14 cellular contexts compared by ENCODE assay signal in the genomic region with DNA sequence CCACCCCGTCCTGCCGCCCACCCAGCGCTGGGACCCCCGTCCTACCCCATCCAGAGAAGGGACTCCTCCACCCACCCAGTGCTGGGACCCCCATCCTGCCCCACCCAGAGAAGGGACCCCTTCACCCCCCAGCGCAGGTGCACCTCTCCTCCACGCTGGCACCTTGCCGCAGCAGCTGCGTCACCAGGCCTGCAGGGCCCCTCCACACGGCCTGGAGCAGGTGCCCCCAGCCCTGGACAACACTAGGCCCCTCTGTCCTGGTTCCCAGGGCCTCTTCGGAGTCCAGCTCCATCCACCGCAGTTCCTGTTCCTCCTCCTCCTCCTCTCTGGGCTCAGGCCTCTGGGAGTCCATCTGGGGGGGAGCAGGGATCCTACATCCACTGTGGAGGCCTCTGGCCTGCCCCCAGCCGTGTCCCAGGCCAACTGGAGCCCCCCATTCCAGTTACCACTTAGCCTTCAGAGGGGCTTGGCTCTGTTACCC. TPM values are rescaled to one million over a fixed set of nuclear protein-coding genes. Genes with fewer than 3 reads are reported as not detected.
DNase-seq lines count a peak whose midpoint lies in the region; ATAC-seq and TF ChIP-seq lines count a peak whose summit lies in the region.
"Had no signal": no experiment of that assay in that cellular context is flagged by ENCODE, and none has a peak within 500 bp of the region (broad histone marks: within the 10 kb centered on the region; RNA-seq: fewer than 3 reads in every experiment).

No MANE protein-coding gene starts in this region.

- peak overlapping the region in 1 of 2 donors; percentile 4 for H3K27ac ChIP-seq in right atrium auricular region
- H3K27ac ChIP-seq in coronary artery: peak overlapping the region in 1 of 2 donors; percentile 48
- peak overlapping the region; percentile 29 for H3K27ac ChIP-seq in mesodermal cell (ENCODE audit: low read depth, low read length, severe bottlenecking)
- H3K27ac ChIP-seq in upper lobe of left lung: peak overlapping the region; percentile 60 to 84 (median 79)
- H3K27ac ChIP-seq: cardiac muscle cell had no signal

- no peak for TF ChIP-seq POLR2A in upper lobe of left lung (IDR thresholded peaks at IDR 0.05)

- H3K4me3 ChIP-seq in right atrium auricular region: peak overlapping the region in 1 of 2 donors; percentile 50
- H3K4me3 ChIP-seq in coronary artery: peak overlapping the region; percentile 65
- no peak overlapping the region for H3K4me3 ChIP-seq in mesodermal cell (ENCODE audit: extremely low read depth, insufficient read depth, low read length, poor library complexity, severe bottlenecking)
- peak overlapping the region in 3 of 4 donors; percentile 57 to 61 (median 59) for H3K4me3 ChIP-seq in upper lobe of left lung
- H3K4me3 ChIP-seq: cardiac muscle cell had no signal

- no peaks in the 10 kb centered on the region for H3K27me3 ChIP-seq in right atrium auricular region
- H3K27me3 ChIP-seq in upper lobe of left lung: no peaks in the 10 kb centered on the region
- H3K27me3 ChIP-seq: cardiac muscle cell had no signal

- no peak for TF ChIP-seq EP300 in upper lobe of left lung (IDR thresholded peaks at IDR 0.05)

- intact Hi-C loops in Right ventricle myocardium superior (cut with DNase I): no loop called here

- peak; percentile 19 for ATAC-seq in Right ventricle myocardium superior (ENCODE audit: poor library complexity)
- ATAC-seq in upper lobe of left lung (ENCODE audit: low FRiP score in 2 of 2): peak; percentile 14 to 43

- WGBS in mesodermal cell (ENCODE audit: insufficient coverage in 2 of 2), 2 experiments: 95 to 100% methylated on average over 6 of the region's 12 CpGs
- WGBS in upper lobe of left lung, 2 donors: 52 to 86% methylated on average over 3 to 8 of the region's 12 CpGs

- DNase-seq in Right ventricle myocardium superior (peak; percentile 16), right atrium auricular region (ENCODE audit: low spot score) (no peak), coronary artery (ENCODE audit: low spot score) (no peak), upper lobe of left lung (peak in 1 of 2 donors; percentile 82), occipital lobe (lab: John Stamatoyannopoulos, UW) (no peak), NCI-H774 (lab: John Stamatoyannopoulos, UW) (no peak), MV-4-11 (lab: John Stamatoyannopoulos, UW) (no peak)
- DNase-seq: activated CD8-positive, alpha-beta memory T cell treated with anti-CD3 and anti-CD28 coated beads for 24 hours; naive B cell; NCI-H226; stimulated activated CD4-positive, alpha-beta T cell treated with anti-CD3 and anti-CD28 coated beads, Interleukin-2, amount 100 ng/mL, for 48 hours had no signal

- H3K4me1 ChIP-seq in right atrium auricular region: peaks cover 0 to 16% of the 10 kb centered on the region in 2 donors
- peaks cover 23% of the 10 kb centered on the region for H3K4me1 ChIP-seq in mesodermal cell (ENCODE audit: control insufficient read depth, insufficient read depth, low read length, poor library complexity, severe bottlenecking)
- H3K4me1 ChIP-seq in upper lobe of left lung: peaks cover 0 to 38% (median 20%) of the 10 kb centered on the region in 4 donors

- no peaks in the 10 kb centered on the region for H3K9me3 ChIP-seq in right atrium auricular region
- no peaks in the 10 kb centered on the region for H3K9me3 ChIP-seq in mesodermal cell (ENCODE audit: control insufficient read depth, low read length)
- H3K9me3 ChIP-seq in upper lobe of left lung: no peaks in the 10 kb centered on the region

- no peaks in the 10 kb centered on the region for H3K36me3 ChIP-seq in right atrium auricular region
- no peaks in the 10 kb centered on the region for H3K36me3 ChIP-seq in mesodermal cell (ENCODE audit: control insufficient read depth, insufficient read depth, low read length)
- no peaks in the 10 kb centered on the region for H3K36me3 ChIP-seq in upper lobe of left lung
- H3K36me3 ChIP-seq: cardiac muscle cell had no signal

- no peak for TF ChIP-seq CTCF in right atrium auricular region (IDR thresholded peaks at IDR 0.05)
- no peak for TF ChIP-seq CTCF in coronary artery (IDR thresholded peaks at IDR 0.05)
- peak in 1 of 6 experiments; percentile 1 for TF ChIP-seq CTCF in upper lobe of left lung (IDR thresholded peaks at IDR 0.05)

RNA-seq across cellular contexts. Expression of a gene that starts 0.4 kb away (rescaled TPM):
- total RNA-seq in Right ventricle myocardium superior (1.8 TPM), right atrium auricular region (1 to 10 TPM; 2.2 to 2.4 TPM), upper lobe of left lung (10 to 100 TPM; 21.3 to 54.5 (median 34.7) TPM), occipital lobe (1.4 TPM)
- 1.5 TPM for polyA plus RNA-seq in mesodermal cell (2013, experiment 1 of 2)
- polyA plus RNA-seq in mesodermal cell (2013, experiment 2 of 2): 1.4 TPM
- polyA plus RNA-seq: IgD-negative memory B cell had no signal

RNA-seq across cellular contexts. Expression of a gene that starts 13.6 kb away (rescaled TPM):
- total RNA-seq in Right ventricle myocardium superior (144 TPM), right atrium auricular region (100 to 1,000 TPM; 160 to 218 TPM), upper lobe of left lung (100 to 1,000 TPM in 3 of 6 donors, 10 to 100 TPM in 3; 90.7 to 145 (median 101) TPM), occipital lobe (50.4 TPM)
- 87.5 TPM for polyA plus RNA-seq in mesodermal cell (2013, experiment 1 of 2)
- 80.9 TPM for polyA plus RNA-seq in mesodermal cell (2013, experiment 2 of 2)

RNA-seq across cellular contexts. Expression of a gene that starts 14.8 kb away (rescaled TPM):
- 17.1 TPM for total RNA-seq in Right ventricle myocardium superior
- total RNA-seq in right atrium auricular region: 10 to 100 TPM; 13.0 to 15.2 TPM
- 20.6 TPM for polyA plus RNA-seq in mesodermal cell (2013, experiment 1 of 2)
- polyA plus RNA-seq in mesodermal cell (2013, experiment 2 of 2): 16.6 TPM
- 100 to 1,000 TPM in 2 of 6 donors, 10 to 100 TPM in 4; 41.8 to 108 (median 62.5) TPM for total RNA-seq in upper lobe of left lung
- total RNA-seq in occipital lobe: 4.1 TPM
- polyA plus RNA-seq: IgD-negative memory B cell had no signal

RNA-seq across cellular contexts. Expression of a gene that starts 21.6 kb away (rescaled TPM):
- total RNA-seq in Right ventricle myocardium superior (45.7 TPM), right atrium auricular region (10 to 100 TPM; 41.6 to 44.2 TPM), upper lobe of left lung (100 to 1,000 TPM; 131 to 897 (median 216) TPM), occipital lobe (116 TPM)
- polyA plus RNA-seq in mesodermal cell (2013, experiment 1 of 2): 176 TPM
- polyA plus RNA-seq in mesodermal cell (2013, experiment 2 of 2): 168 TPM

RNA-seq across cellular contexts. Expression of a gene that starts 28.8 kb away (rescaled TPM):
- total RNA-seq in Right ventricle myocardium superior (0.94 TPM), right atrium auricular region (1 to 10 TPM; 1.4 to 2.8 TPM), upper lobe of left lung (10 to 100 TPM in 5 of 6 donors, 1 to 10 TPM in 1; 9.2 to 20.9 (median 14.7) TPM), occipital lobe (0.62 TPM)
- 0.48 TPM for polyA plus RNA-seq in mesodermal cell (2013, experiment 1 of 2)
- 0.51 TPM for polyA plus RNA-seq in mesodermal cell (2013, experiment 2 of 2)
